ENCODE assay signal across 12 cellular contexts in genomic region chr6:55124241-55124640, GRCh38. TPM values are rescaled to one million over a fixed set of nuclear protein-coding genes. Genes with fewer than 3 reads are reported as not detected.
DNase-seq lines count a peak whose midpoint lies in the region; TF ChIP-seq lines count a peak whose summit lies in the region.
"Not testable (repeated sequence)": the region's sequence is repeated elsewhere in the genome, so short reads cannot be mapped to it uniquely, and the experiment has no call there.
"Had no signal": no experiment of that assay in that cellular context is flagged by ENCODE, and none has a peak within 500 bp of the region (broad histone marks: within the 10 kb centered on the region; RNA-seq: fewer than 3 reads in every experiment).

No MANE protein-coding gene starts in this region.

- peaks cover 6 to 45% (median 29%) of the 10 kb centered on the region in 6 donors for H3K9me3 Mint-ChIP-seq in immature natural killer cell

- H3F3A ChIP-seq in MM.1S (ENCODE audit: insufficient read depth, low read length) = not testable (repeated sequence)

- peak overlapping the region in 2 of 5 donors; percentile 0 to 5 for H3K4me3 Mint-ChIP-seq in immature natural killer cell

- H2AFZ ChIP-seq in MM.1S (ENCODE audit: low read length) = not testable (repeated sequence)

- not testable (repeated sequence) for H3K4me1 Mint-ChIP-seq in immature natural killer cell

- DNase-seq in AML-193 (lab: John Stamatoyannopoulos, UW) = peak; percentile 79 to 87
- peak; percentile 46 to 65 for DNase-seq in HL-60 (ENCODE audit: low read depth in 1 of 2, low spot score in 1 of 2)
- DNase-seq in MM.1S = peak; percentile 11
- peak; percentile 86 for DNase-seq in MV-4-11 (lab: John Stamatoyannopoulos, UW)
- DNase-seq in NOMO-1 treated with DMSO at 0.1 percent for 48 hours (lab: John Stamatoyannopoulos, UW; ENCODE audit: unreplicated experiment) = peak; percentile 90
- DNase-seq in SIG-M5 treated with dmso at 0.1 percent for 504 hours (lab: John Stamatoyannopoulos, UW; ENCODE audit: unreplicated experiment) = peak; percentile 10
- DNase-seq in immature natural killer cell = peak in 2 of 3 donors; percentile 2 to 6

- not testable (repeated sequence) for H3K27me3 Mint-ChIP-seq in immature natural killer cell (ENCODE audit: low read depth in 3 of 3)

- H3K36me3 Mint-ChIP-seq in immature natural killer cell = not testable (repeated sequence)

- not testable (repeated sequence) for H3K36me3 ChIP-seq in MM.1S (replicated peaks; ENCODE audit: insufficient read depth, low read length)

- not testable (repeated sequence) for H3K79me2 ChIP-seq in MM.1S (ENCODE audit: low read length)

- not testable (repeated sequence) for H3K4me2 ChIP-seq in MM.1S (ENCODE audit: low read depth, low read length)

- H3K4me3 ChIP-seq in HL-60 (replicated peaks; ENCODE audit: insufficient read depth, low read length); MM.1S (ENCODE audit: low read length): not testable (repeated sequence)

- H3K4me1 ChIP-seq in MM.1S (ENCODE audit: low read length) = not testable (repeated sequence)

- H3K9me3 ChIP-seq in MM.1S (replicated peaks; ENCODE audit: insufficient read depth, low read length) = not testable (repeated sequence)

- not testable (repeated sequence) for H3K27ac ChIP-seq in HL-60 (replicated peaks); MM.1S (ENCODE audit: low read length)

- not testable (repeated sequence) for H4K20me1 ChIP-seq in MM.1S (ENCODE audit: insufficient read depth, low read length)

- not testable (repeated sequence) for H3K27me3 ChIP-seq in HL-60 (ENCODE audit: insufficient read depth, poor library complexity, severe bottlenecking); MM.1S (replicated peaks; ENCODE audit: insufficient read depth, low read length)

- H3K9ac ChIP-seq in MM.1S (ENCODE audit: low read length) = not testable (repeated sequence)

- not testable (repeated sequence) for TF ChIP-seq CTCF in HL-60 (IDR thresholded peaks at IDR 0.05; ENCODE audit: insufficient read depth, low read length); MM.1S (IDR thresholded peaks at IDR 0.05; ENCODE audit: low read length)

- not testable (repeated sequence) for H3K9me2 ChIP-seq in MM.1S (replicated peaks; ENCODE audit: insufficient read depth, low read length)

- H3K27ac Mint-ChIP-seq in immature natural killer cell = not testable (repeated sequence)

RNA-seq across cellular contexts. Expression of gene HCRTR2, which starts 50.1 kb away (rescaled TPM):
- not detected for polyA plus RNA-seq in immature natural killer cell
- polyA plus RNA-seq: A549; CD4-positive, CD25-positive, alpha-beta regulatory T cell; CD8-positive, alpha-beta memory T cell; HepG2; IgD-negative memory B cell had no signal

Comparison
In these comparisons a context has a peak if more than half of its experiments do, and no peak if none do; other contexts are left out.
1. DNase-seq: peak in every context shown above with its lines; median percentile 90 in NOMO-1 treated with DMSO at 0.1 percent for 48 hours; 86 in MV-4-11; 83 in AML-193; 56 in HL-60; 11 in MM.1S; 10 in SIG-M5 treated with dmso at 0.1 percent for 504 hours; 4 in immature natural killer cell.